ENCODE assay signal across 8 cellular contexts in the genomic region with DNA sequence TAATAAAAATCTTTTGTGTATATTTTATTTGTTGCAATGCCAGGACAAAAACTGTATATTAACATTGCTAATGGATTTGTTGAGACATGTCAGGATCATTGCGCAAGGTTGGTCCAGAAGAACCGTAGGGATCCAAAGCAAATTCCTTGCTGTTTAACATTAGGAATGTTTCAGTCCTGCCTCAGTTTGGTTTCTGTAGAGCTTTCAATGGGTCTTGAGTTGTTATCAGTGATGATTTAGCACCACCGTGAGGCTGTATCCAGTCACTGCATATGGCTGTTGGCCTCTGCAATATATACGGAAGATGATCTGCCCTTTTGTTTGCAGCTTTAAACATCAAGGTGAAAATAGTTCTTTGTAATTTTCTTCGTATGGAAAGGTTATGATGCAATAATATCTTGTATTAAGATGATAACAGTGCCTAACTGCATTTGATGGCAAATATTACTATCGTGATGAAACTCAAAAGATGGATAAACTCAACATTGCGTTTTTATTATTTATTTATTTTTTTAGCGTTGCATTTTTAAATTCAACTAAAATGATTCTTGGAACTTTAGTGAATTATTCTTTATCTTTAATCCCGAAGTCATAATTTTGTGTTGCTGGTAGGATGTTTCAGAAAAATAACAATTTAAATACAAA.
DNase-seq lines count a peak whose midpoint lies in the region; ATAC-seq and TF ChIP-seq lines count a peak whose summit lies in the region.

No MANE protein-coding gene starts in this region.

- peak; percentile 69 for ATAC-seq in GM19463 (IDR thresholded peaks at IDR 0.05; ENCODE audit: unreplicated experiment)
- ATAC-seq in GM21717 (IDR thresholded peaks at IDR 0.05; ENCODE audit: unreplicated experiment): no peak

- no peaks in the 10 kb centered on the region for H3K36me3 ChIP-seq in right atrium auricular region
- no peaks in the 10 kb centered on the region for H3K36me3 ChIP-seq in rectal smooth muscle tissue (ENCODE audit: control insufficient read depth, insufficient read depth, low read length)

- H3K27me3 ChIP-seq in right atrium auricular region (no peaks in the 10 kb centered on the region), rectal smooth muscle tissue (ENCODE audit: control insufficient read depth, insufficient read depth, low read length) (no peaks in the 10 kb centered on the region)

- peak; percentile 87 to 90 for TF ChIP-seq CTCF in right atrium auricular region (IDR thresholded peaks at IDR 0.05)

- no peak overlapping the region for H3K9ac ChIP-seq in rectal smooth muscle tissue (ENCODE audit: low read length)

- DNase-seq in DMS 273 (lab: John Stamatoyannopoulos, UW; ENCODE audit: unreplicated experiment) (peak; percentile 78), HuH-7 (ENCODE audit: low spot score) (peak; percentile 20), NOMO-1 (lab: John Stamatoyannopoulos, UW; ENCODE audit: unreplicated experiment in 2 of 2) (peak; percentile 3 to 30), anterior cingulate cortex (lab: John Stamatoyannopoulos, UW) (peak in 41 of 58 donors; percentile 3 to 80 (median 38)), right atrium auricular region (ENCODE audit: low spot score) (peak; percentile 63)

- H3K4me3 ChIP-seq in right atrium auricular region (no peak overlapping the region), rectal smooth muscle tissue (ENCODE audit: low read length) (no peak overlapping the region)

- H3K27ac ChIP-seq in right atrium auricular region: peak overlapping the region in 1 of 2 donors; percentile 65
- H3K27ac ChIP-seq in rectal smooth muscle tissue (ENCODE audit: low read depth, low read length): peak overlapping the region; percentile 68

- no peaks in the 10 kb centered on the region for H3K9me3 ChIP-seq in right atrium auricular region

- H3K4me1 ChIP-seq in right atrium auricular region (peaks cover 0 to 27% of the 10 kb centered on the region in 2 donors), rectal smooth muscle tissue (ENCODE audit: control insufficient read depth, insufficient read depth, low read length) (peaks cover 33% of the 10 kb centered on the region)

Comparison
In these comparisons a context has a peak if more than half of its experiments do, and no peak if none do; other contexts are left out.
1. DNase-seq: peak in every context shown above with its lines; median percentile 78 in DMS 273; 63 in right atrium auricular region; 38 in anterior cingulate cortex; 20 in HuH-7; 16 in NOMO-1.